ENCODE assay signal across 9 cellular contexts in genomic region chr19:13037161-13037560, GRCh38. TPM values are rescaled to one million over a fixed set of nuclear protein-coding genes. Genes with fewer than 3 reads are reported as not detected.
A peak's percentile ranks its signal among the peaks of the same experiment; 100 is the strongest.
DNase-seq lines count a peak whose midpoint lies in the region; ATAC-seq, FAIRE-seq and TF ChIP-seq lines count a peak whose summit lies in the region.
"Had no signal": no experiment of that assay in that cellular context is flagged by ENCODE, and none has a peak within 500 bp of the region (broad histone marks: within the 10 kb centered on the region; RNA-seq: fewer than 3 reads in every experiment).

No MANE protein-coding gene starts in this region.

- no peak overlapping the region for H3K4me2 ChIP-seq in HepG2 (ENCODE audit: low read depth, low read length)

- 77% methylated on average over 7 of the region's 7 CpGs for WGBS in liver
- WGBS in HepG2 (ENCODE audit: low lambda C conversion rate): 95% methylated on average over 7 of the region's 7 CpGs

- TF ChIP-seq RAD21 in liver (IDR thresholded peaks at IDR 0.05) (no peak), HepG2 (CRISPR knock-in tag; IDR thresholded peaks at IDR 0.05) (no peak)

- no peaks in the 10 kb centered on the region for H3K27me3 Mint-ChIP-seq in T-cell
- no peaks in the 10 kb centered on the region for H3K27me3 Mint-ChIP-seq in activated CD4-positive, alpha-beta T cell treated with anti-CD3 and anti-CD28 coated beads, Interleukin-2, amount 10 ng/mL, durations not matched to agents 24 days and 14 days

- CTCF ChIA-PET in HepG2 (lab: Yijun Ruan, JAX; ENCODE audit: low intra/inter-chr PET ratio, low total read pairs) (interaction anchor here (4.9 kb wide), 1 partner anchor 24 kb away, joined by 42 read pairs; no protein-coding TSS in a partner anchor), T-cell (lab: Charles Lee) (no interaction called here)

- no peaks in the 10 kb centered on the region for H3K9me3 Mint-ChIP-seq in T-cell
- no peaks in the 10 kb centered on the region for H3K9me3 Mint-ChIP-seq in activated CD4-positive, alpha-beta T cell treated with anti-CD3 and anti-CD28 coated beads, Interleukin-2, amount 10 ng/mL, durations not matched to agents 24 days and 14 days

- no peaks in the 10 kb centered on the region for H3K27me3 ChIP-seq in liver (ENCODE audit: control insufficient read depth in 4 of 4, insufficient read depth in 4 of 4, low read length in 3 of 4)
- no peaks in the 10 kb centered on the region for H3K27me3 ChIP-seq in HepG2 (ENCODE audit: control insufficient read depth in 1 of 2, insufficient read depth in 2 of 2, low read length in 2 of 2)
- H3K27me3 ChIP-seq in bronchial epithelial cell (ENCODE audit: control insufficient read depth, insufficient read depth, low read length): no peaks in the 10 kb centered on the region
- no peaks in the 10 kb centered on the region for H3K27me3 ChIP-seq in mucosa of stomach (ENCODE audit: control insufficient read depth, insufficient read depth, low read length)

- intact Hi-C loops in HepG2 (cut with micrococcal nuclease; ENCODE audit: unreplicated experiment): no loop called here
- intact Hi-C loops in activated CD4-positive, alpha-beta T cell treated with anti-CD3 and anti-CD28 coated beads, Interleukin-2, amount 10 ng/mL, durations not matched to agents 24 days and 14 days (cut with micrococcal nuclease): no loop called here

- peaks cover 41% of the 10 kb centered on the region for H3K79me2 ChIP-seq in HepG2 (ENCODE audit: insufficient read depth, low read length)

- BruUV-seq in HepG2 (replicated peaks; lab: Mats Ljungman, UMichigan): no TSS peak

- H3K36me3 Mint-ChIP-seq in T-cell: no peaks in the 10 kb centered on the region
- no peaks in the 10 kb centered on the region for H3K36me3 Mint-ChIP-seq in activated CD4-positive, alpha-beta T cell treated with anti-CD3 and anti-CD28 coated beads, Interleukin-2, amount 10 ng/mL, durations not matched to agents 24 days and 14 days (ENCODE audit: low read depth)

- no peak for DNase-seq in HepG2 (ENCODE audit: low spot score)
- peak; percentile 84 for DNase-seq in bronchial epithelial cell (ENCODE audit: low read depth)
- DNase-seq in stimulated activated CD8-positive, alpha-beta memory T cell treated with anti-CD3 and anti-CD28 coated beads, Interleukin-4, amount 100 ng/mL, for 48 hours: no peak
- DNase-seq in T-cell: no peak
- no peak for DNase-seq in activated CD4-positive, alpha-beta T cell treated with anti-CD3 and anti-CD28 coated beads, Interleukin-2, amount 10 ng/mL, durations not matched to agents 24 days and 14 days

- H3K36me3 ChIP-seq in liver (ENCODE audit: control insufficient read depth in 4 of 4, insufficient read depth in 3 of 4, low read depth in 1 of 4, low read length in 3 of 4) (no peaks in the 10 kb centered on the region), HepG2 (replicated peaks in 1 of 2; ENCODE audit: control insufficient read depth in 1 of 2, insufficient read depth in 2 of 2, low read length in 2 of 2) (peaks cover 2 to 25% of the 10 kb centered on the region in 2 experiments; a peak in 3 of 5 replicates), bronchial epithelial cell (ENCODE audit: control insufficient read depth, insufficient read depth, low read length) (no peaks in the 10 kb centered on the region), mucosa of stomach (ENCODE audit: control insufficient read depth, insufficient read depth, low read length) (no peaks in the 10 kb centered on the region)

- POLR2A ChIA-PET in HepG2 (lab: Yijun Ruan, JAX) (no interaction called here), T-cell (lab: Charles Lee) (no interaction called here)

- in situ Hi-C loops in HepG2 (cut with HindIII; ENCODE audit: extremely low pct_ligation_motif_present, low pct_unique_long_range_greater_than_20kb): no loop called here

- H3K9me3 ChIP-seq in liver (ENCODE audit: control insufficient read depth in 4 of 4, low read length in 3 of 4): no peaks in the 10 kb centered on the region
- H3K9me3 ChIP-seq in HepG2 (ENCODE audit: low read length): no peaks in the 10 kb centered on the region
- no peaks in the 10 kb centered on the region for H3K9me3 ChIP-seq in mucosa of stomach (ENCODE audit: control insufficient read depth, low read length)

- no peak overlapping the region for H3K4me3 ChIP-seq in liver (ENCODE audit: low read depth in 1 of 3, low read length in 3 of 3)
- no peak overlapping the region for H3K4me3 ChIP-seq in HepG2 (replicated peaks in 1 of 3; ENCODE audit: insufficient read depth in 1 of 3, low read depth in 2 of 3, low read length in 3 of 3)
- H3K4me3 ChIP-seq in bronchial epithelial cell (ENCODE audit: low read depth, low read length): no peak overlapping the region
- no peak overlapping the region for H3K4me3 ChIP-seq in mucosa of stomach (ENCODE audit: low read length)

- no peak for TF ChIP-seq EP300 in HepG2 (IDR thresholded peaks at IDR 0.05; ENCODE audit: low read depth in 2 of 2, low read length in 2 of 2)
- no peak for TF ChIP-seq EP300 in HepG2 (CRISPR knock-in tag; IDR thresholded peaks at IDR 0.05; ENCODE audit: borderline replicate concordance)

- no peak overlapping the region for H2AFZ ChIP-seq in HepG2 (ENCODE audit: low read length)

- no peak overlapping the region for H3K4me3 Mint-ChIP-seq in T-cell
- no peak overlapping the region for H3K4me3 Mint-ChIP-seq in activated CD4-positive, alpha-beta T cell treated with anti-CD3 and anti-CD28 coated beads, Interleukin-2, amount 10 ng/mL, durations not matched to agents 24 days and 14 days

- no peak for FAIRE-seq in HepG2 (lab: Jason Lieb, UNC)
- peak; percentile 43 for FAIRE-seq in bronchial epithelial cell (lab: Jason Lieb, UNC)

- H3K27ac ChIP-seq in liver (ENCODE audit: low read depth in 1 of 2, low read length in 2 of 2) (no peak overlapping the region), HepG2 (ENCODE audit: extremely low read length, insufficient read depth, low read length) (no peak overlapping the region)
- H3K27ac ChIP-seq: C4-2B had no signal

- H3K27ac Mint-ChIP-seq in T-cell: no peak overlapping the region
- H3K27ac Mint-ChIP-seq in activated CD4-positive, alpha-beta T cell treated with anti-CD3 and anti-CD28 coated beads, Interleukin-2, amount 10 ng/mL, durations not matched to agents 24 days and 14 days: no peak overlapping the region

- ATAC-seq in HepG2 (no peak), T-cell (replicated peaks in 1 of 4) (no peak), HG03565 (IDR thresholded peaks at IDR 0.05; ENCODE audit: unreplicated experiment) (no peak)

- peaks cover 0 to 1% (median 0%) of the 10 kb centered on the region in 3 donors for H3K4me1 Mint-ChIP-seq in T-cell
- peaks cover 3% of the 10 kb centered on the region for H3K4me1 Mint-ChIP-seq in activated CD4-positive, alpha-beta T cell treated with anti-CD3 and anti-CD28 coated beads, Interleukin-2, amount 10 ng/mL, durations not matched to agents 24 days and 14 days

- H4K20me1 ChIP-seq in HepG2 (ENCODE audit: insufficient read depth, low read length): no peaks in the 10 kb centered on the region

- peaks cover 6 to 52% (median 40%) of the 10 kb centered on the region in 4 donors for H3K4me1 ChIP-seq in liver (ENCODE audit: control insufficient read depth in 4 of 4, insufficient read depth in 4 of 4, low read length in 3 of 4)
- H3K4me1 ChIP-seq in HepG2 (ENCODE audit: insufficient read depth, low read length): peaks cover 61% of the 10 kb centered on the region
- peaks cover 67% of the 10 kb centered on the region for H3K4me1 ChIP-seq in mucosa of stomach (ENCODE audit: control insufficient read depth, insufficient read depth, low read length)

- H3K9ac ChIP-seq in liver (ENCODE audit: low read depth in 1 of 2, low read length in 2 of 2) (no peak overlapping the region), HepG2 (ENCODE audit: insufficient read depth, low read depth, low read length) (no peak overlapping the region), mucosa of stomach (ENCODE audit: low read length) (peak overlapping the region; percentile 54)

- TF ChIP-seq CTCF in liver (IDR thresholded peaks at IDR 0.05; ENCODE audit: low read depth, low read length, missing input control) (no peak), HepG2 (CRISPR knock-in tag; IDR thresholded peaks at IDR 0.05) (no peak), bronchial epithelial cell (IDR thresholded peaks at IDR 0.05; ENCODE audit: insufficient read depth, low read length, severe bottlenecking) (no peak)

- no peak for TF ChIP-seq POLR2A in HepG2 (IDR thresholded peaks at IDR 0.05; ENCODE audit: insufficient read depth in 1 of 2, low read depth in 2 of 2, low read length in 2 of 2)

RNA-seq across cellular contexts. Expression of gene NFIX, which starts 41.9 kb away (rescaled TPM):
- total RNA-seq in liver (10 to 100 TPM; 10.3 to 18.4 TPM), HepG2 (2016; rRNA removed; fragmentation: Illumina TruSeq; extraction: Trizol) (5.4 and 5.6 TPM in 2 replicates), bronchial epithelial cell (5.4 and 5.8 TPM in 2 replicates), T-cell (1 to 10 TPM; 3.9 to 6.6 (median 6.3) TPM)
- polyA plus RNA-seq in liver (10 to 100 TPM in 1 of 2 donors, 1 to 10 TPM in 1; 3.3 to 14.8 TPM), HepG2 (2011; rRNA removed) (3.0 and 3.4 TPM in 2 replicates)
- total RNA-seq in HepG2 (2016; cell fraction: cytosol; rRNA removed; fragmentation: Illumina TruSeq; extraction: Trizol; ENCODE audit: low read depth): 16.3 and 20.2 TPM in 2 replicates
- total RNA-seq in HepG2 (2016; cell fraction: insoluble cytoplasmic fraction; rRNA removed; fragmentation: Illumina TruSeq; extraction: Trizol): 4.6 and 4.7 TPM in 2 replicates
- total RNA-seq in HepG2 (2016; cell fraction: membrane; rRNA removed; fragmentation: Illumina TruSeq; extraction: Trizol): 6.7 and 9.2 TPM in 2 replicates
- 4.9 and 6.0 TPM in 2 replicates for total RNA-seq in HepG2 (2016; cell fraction: nucleus; rRNA removed; fragmentation: Illumina TruSeq; extraction: Trizol)
- 1.4 and 1.6 TPM in 2 replicates for polyA plus RNA-seq in HepG2 (2011; cell fraction: cytosol; rRNA removed)
- 11.0 and 14.0 TPM in 2 replicates for polyA plus RNA-seq in HepG2 (2011; cell fraction: nucleus; rRNA removed)
- 9.0 and 12.2 TPM in 2 replicates for polyA plus RNA-seq in HepG2 (2012)
- 0.70 and 0.93 TPM in 2 replicates for polyA plus RNA-seq in HepG2 (2016; cell fraction: cytosol; fragmentation: Illumina TruSeq; extraction: Trizol; ENCODE audit: low read depth)
- polyA plus RNA-seq in HepG2 (2016; cell fraction: insoluble cytoplasmic fraction; fragmentation: Illumina TruSeq; extraction: Trizol; ENCODE audit: low read depth): 8.8 and 11.9 TPM in 2 replicates
- polyA plus RNA-seq in HepG2 (2016; cell fraction: membrane; fragmentation: Illumina TruSeq; extraction: Trizol; ENCODE audit: low read depth): 3.1 and 4.9 TPM in 2 replicates
- 14.6 and 14.7 TPM in 2 replicates for polyA plus RNA-seq in HepG2 (2016; cell fraction: nucleus; fragmentation: Illumina TruSeq; extraction: Trizol; ENCODE audit: insufficient read depth, low read depth)
- polyA minus RNA-seq in HepG2 (2011; rRNA and poly(A)+ RNA removed; ENCODE audit: low replicate concordance): 0.82 and 6.2 TPM in 2 replicates
- 5.0 and 6.2 TPM in 2 replicates for polyA minus RNA-seq in HepG2 (2011; cell fraction: cytosol; rRNA and poly(A)+ RNA removed)
- 6.8 and 7.7 TPM in 2 replicates for polyA minus RNA-seq in HepG2 (2011; cell fraction: nucleus; rRNA and poly(A)+ RNA removed)
- 8.3 and 10.4 TPM in 2 replicates for total RNA-seq in activated CD4-positive, alpha-beta T cell treated with anti-CD3 and anti-CD28 coated beads, Interleukin-2, amount 10 ng/mL, durations not matched to agents 24 days and 14 days
